Comparison of ENCODE assay signal across 12 cellular contexts in the genomic region with DNA sequence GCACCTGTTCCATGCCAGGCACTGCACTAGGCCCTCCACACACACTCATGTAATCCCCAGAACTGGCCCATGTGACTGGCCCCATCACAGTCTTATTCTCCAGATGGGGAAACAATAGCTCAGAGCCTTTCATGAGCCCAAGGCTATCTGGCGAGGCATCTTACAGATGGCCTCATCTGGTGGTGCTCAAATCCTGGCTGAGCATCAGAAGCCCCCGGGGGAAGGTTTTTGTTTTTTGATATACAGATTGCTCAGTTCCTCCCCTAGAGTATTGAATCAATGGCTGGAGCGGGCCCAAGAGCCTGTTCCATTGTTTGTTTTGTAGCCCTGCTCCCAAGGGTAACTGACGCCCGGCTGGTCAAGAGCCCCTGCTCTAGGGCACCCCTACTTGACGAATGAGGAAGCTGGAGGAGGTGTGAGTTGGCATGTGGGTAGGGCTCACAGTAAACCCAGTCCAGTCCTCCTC.
DNase-seq lines count a peak whose midpoint lies in the region; TF ChIP-seq lines count a peak whose summit lies in the region.
"Had no signal": no experiment of that assay in that cellular context is flagged by ENCODE, and none has a peak within 500 bp of the region (broad histone marks: within the 10 kb centered on the region; RNA-seq: fewer than 3 reads in every experiment).

No MANE protein-coding gene starts in this region.

- no peak overlapping the region for H3K4me3 ChIP-seq in thyroid gland (replicated peaks in 1 of 3)
- H3K4me3 ChIP-seq: gastroesophageal sphincter, transverse colon had no signal

- TF ChIP-seq POLR2A in thyroid gland (IDR thresholded peaks at IDR 0.05) = no peak

- H3K27ac ChIP-seq in thyroid gland = peak overlapping the region; percentile 59 to 80 (median 63)
- H3K27ac ChIP-seq: gastroesophageal sphincter, transverse colon had no signal

- no peaks in the 10 kb centered on the region for H3K27me3 ChIP-seq in thyroid gland
- H3K27me3 ChIP-seq: gastroesophageal sphincter, transverse colon had no signal

- TF ChIP-seq CTCF in thyroid gland (IDR thresholded peaks at IDR 0.05) = no peak

- intact Hi-C loops in thyroid gland (cut with DNase I) = no loop called here

- no peaks in the 10 kb centered on the region for H3K36me3 ChIP-seq in thyroid gland
- H3K36me3 ChIP-seq: transverse colon had no signal

- peaks cover 50 to 58% of the 10 kb centered on the region in 2 donors for H3K4me1 ChIP-seq in thyroid gland

- WGBS in thyroid gland, 2 donors = 19 to 36% methylated on average over 6 of the region's 6 CpGs

- DNase-seq in activated effector memory CD4-positive, alpha-beta T cell treated with anti-CD3 and anti-CD28 coated beads, Interleukin-2, amount 50 U/mL, for 16 hours = peak; percentile 36
- no peak for DNase-seq in activated effector memory CD4-positive, alpha-beta T cell treated with Interleukin-2 at 50 U/mL for 16 hours
- peak; percentile 69 for DNase-seq in NCI-H345 treated with DMSO at 0.1 percent for 48 hours (lab: John Stamatoyannopoulos, UW; ENCODE audit: unreplicated experiment)
- DNase-seq in fibroblast of the conjunctiva (ENCODE audit: low read depth) = peak; percentile 21
- peak; percentile 95 to 97 for DNase-seq in thyroid gland
- no peak for DNase-seq in HK-2 (ENCODE audit: unreplicated experiment)
- no peak for DNase-seq in effector CD4-positive, alpha-beta T cell
- DNase-seq in activated CD4-positive, alpha-beta T cell treated with anti-CD3 and anti-CD28 coated beads, Interleukin-2, amount 50 U/mL, for 4 hours = no peak
- DNase-seq: NCI-H226; stimulated activated CD8-positive, alpha-beta memory T cell treated with anti-CD3 and anti-CD28 coated beads, Interleukin-4, amount 100 ng/mL, for 48 hours; transverse colon had no signal

- no peaks in the 10 kb centered on the region for H3K9me3 ChIP-seq in thyroid gland
- H3K9me3 ChIP-seq: gastroesophageal sphincter, transverse colon had no signal

Comparison
In these comparisons a context has a peak if more than half of its experiments do, and no peak if none do; other contexts are left out.
1. DNase-seq: peak in activated effector memory CD4-positive, alpha-beta T cell treated with anti-CD3 and anti-CD28 coated beads, Interleukin-2, amount 50 U/mL, for 16 hours (single experiment), NCI-H345 treated with DMSO at 0.1 percent for 48 hours (single experiment), fibroblast of the conjunctiva (single experiment) and thyroid gland (2 of 2); none in activated effector memory CD4-positive, alpha-beta T cell treated with Interleukin-2 at 50 U/mL for 16 hours (single experiment), HK-2 (single experiment), effector CD4-positive, alpha-beta T cell (single experiment) and activated CD4-positive, alpha-beta T cell treated with anti-CD3 and anti-CD28 coated beads, Interleukin-2, amount 50 U/mL, for 4 hours (0 of 2).